1 cellular context compared by ENCODE assay signal in genomic region chr6:132399376-132400074, GRCh38.
TF ChIP-seq lines count a peak whose summit lies in the region.

No MANE protein-coding gene starts in this region.

TF ChIP-seq in HEK293, 187 proteins besides CTCF, POLR2A, EP300 and RAD21 (continued from another document):
- TF ChIP-seq ZNF449 (tag by site-specific recombination; IDR thresholded peaks at IDR 0.05) (peak; percentile 38; the same call in 1 of the 2 replicates), ZBTB44 (tag by site-specific recombination; IDR thresholded peaks at IDR 0.05) (peak; percentile 68; the same call in 1 of the 2 replicates), ZNF791 (tag by site-specific recombination; IDR thresholded peaks at IDR 0.05) (no peak), BCL6B (tag by site-specific recombination; IDR thresholded peaks at IDR 0.05) (0 out of 2 replicates have a peak, but pooled peaks have one; percentile 44), ZNF266 (tag by site-specific recombination; IDR thresholded peaks at IDR 0.05; ENCODE audit: low read depth) (no peak), ELK4 (IDR thresholded peaks at IDR 0.05; ENCODE audit: borderline replicate concordance, low read depth, low read length) (no peak), ZNF174 (tag by site-specific recombination; IDR thresholded peaks at IDR 0.05) (no peak), ATF2 (tag by site-specific recombination; IDR thresholded peaks at IDR 0.05; ENCODE audit: low read depth) (no peak), ZNF169 (tag by site-specific recombination; IDR thresholded peaks at IDR 0.05) (no peak), ZNF398 (tag by site-specific recombination; IDR thresholded peaks at IDR 0.05) (0 out of 2 replicates have a peak, but pooled peaks have one; percentile 11), PRDM4 (tag by site-specific recombination; IDR thresholded peaks at IDR 0.05) (peak; percentile 34; the same call in 1 of the 2 replicates), ZNF664 (tag by site-specific recombination; IDR thresholded peaks at IDR 0.05) (peak; percentile 64; the same call in 1 of the 2 replicates), ZNF366 (tag by site-specific recombination; conservative IDR thresholded peaks at IDR 0.05) (peak; percentile 57; the same call in 1 of the 2 replicates), ZNF830 (tag by site-specific recombination; IDR thresholded peaks at IDR 0.05; ENCODE audit: low read depth) (no peak), ZNF514 (tag by site-specific recombination; IDR thresholded peaks at IDR 0.05) (no peak), ZNF660 (tag by site-specific recombination; IDR thresholded peaks at IDR 0.05) (no peak), ZFP69B (tag by site-specific recombination; IDR thresholded peaks at IDR 0.05) (no peak), BCL11A (tag by site-specific recombination; IDR thresholded peaks at IDR 0.05; ENCODE audit: low read depth) (0 out of 2 replicates have a peak, but pooled peaks have one; percentile 45), ZNF311 (tag by site-specific recombination; IDR thresholded peaks at IDR 0.05; ENCODE audit: borderline replicate concordance) (no peak), ZNF10 (tag by site-specific recombination; IDR thresholded peaks at IDR 0.05) (peak; percentile 36; the same call in 1 of the 2 replicates), KLF10 (tag by site-specific recombination; IDR thresholded peaks at IDR 0.05) (0 out of 2 replicates have a peak, but pooled peaks have one; percentile 29), ZNF548 (tag by site-specific recombination; IDR thresholded peaks at IDR 0.05) (no peak), INSM2 (tag by site-specific recombination; IDR thresholded peaks at IDR 0.05) (no peak)
